Comparison of ENCODE assay signal across 16 cellular contexts in genomic region chr13:81388400-81388799, GRCh38.
DNase-seq lines count a peak whose midpoint lies in the region; ATAC-seq lines count a peak whose summit lies in the region.
"Had no signal": no experiment of that assay in that cellular context is flagged by ENCODE, and none has a peak within 500 bp of the region (broad histone marks: within the 10 kb centered on the region; RNA-seq: fewer than 3 reads in every experiment).

No MANE protein-coding gene starts in this region.

- peak; percentile 86 for DNase-seq in renal cortical epithelial cell (ENCODE audit: low read depth)
- no peak for DNase-seq in NCI-H2029 (lab: John Stamatoyannopoulos, UW)
- no peak for DNase-seq in germinal center (ENCODE audit: low spot score)
- DNase-seq in left lobe of liver (ENCODE audit: low spot score), result no peak
- DNase-seq: ACHN; CD4-positive, CD25-positive, alpha-beta regulatory T cell; H9; IMR-90; Kasumi-1; NCI-H69; NK-92 treated with Interleukin-12 subunit alpha and Interleukin-12 subunit beta, amount 100 ng/mL, for 24 hours; OCI-M1 had no signal

- ATAC-seq in GM19452 (IDR thresholded peaks at IDR 0.05; ENCODE audit: unreplicated experiment), result peak; percentile 67
- ATAC-seq in HG02943 (IDR thresholded peaks at IDR 0.05; ENCODE audit: low read depth, unreplicated experiment), result peak; percentile 71
- peak; percentile 86 for ATAC-seq in HG03354 (IDR thresholded peaks at IDR 0.05; ENCODE audit: poor library complexity, severe bottlenecking, unreplicated experiment)
- no peak for ATAC-seq in left lobe of liver
- ATAC-seq: GM12878 had no signal
